Comparison of ENCODE assay signal across 21 cellular contexts in genomic region chr19:18992696-18993095, GRCh38. TPM values are rescaled to one million over a fixed set of nuclear protein-coding genes. Genes with fewer than 3 reads are reported as not detected.
DNase-seq lines count a peak whose midpoint lies in the region; ATAC-seq, FAIRE-seq and TF ChIP-seq lines count a peak whose summit lies in the region.
"Had no signal": no experiment of that assay in that cellular context is flagged by ENCODE, and none has a peak within 500 bp of the region (broad histone marks: within the 10 kb centered on the region; RNA-seq: fewer than 3 reads in every experiment).

No MANE protein-coding gene starts in this region.

- POLR2A ChIA-PET in Caco-2 (lab: Charles Lee), result no interaction called here
- POLR2A ChIA-PET in RWPE1 (lab: Yijun Ruan, JAX; ENCODE audit: low non-redundant PET), result no interaction called here
- POLR2A ChIA-PET in activated CD8-positive, alpha-beta T cell treated with anti-CD3 and anti-CD28 coated beads, Interleukin-2, amount 10 ng/mL, durations not matched to agents 7 days and 5 days (lab: Charles Lee), result no interaction called here

- peak overlapping the region; percentile 11 for H3K27ac ChIP-seq in RWPE1
- H3K27ac ChIP-seq: A549; BLaER1 treated with 17β-estradiol and CSF1 and Interleukin-3, amounts not matched to agents 10 nM and 100 nM; Peyer's patch had no signal

- no peaks in the 10 kb centered on the region for H3K9me3 ChIP-seq in Caco-2
- H3K9me3 ChIP-seq: A549; BLaER1 treated with 17β-estradiol and CSF1 and Interleukin-3, amounts not matched to agents 10 nM and 100 nM; Peyer's patch had no signal

- CTCF ChIA-PET in Caco-2 (lab: Charles Lee) (no interaction called here), RWPE1 (lab: Yijun Ruan, JAX) (interaction anchor here (0.7 kb wide), 1 partner anchor 53 kb away, joined by 3 read pairs; no protein-coding TSS in a partner anchor)
- CTCF ChIA-PET in activated CD8-positive, alpha-beta T cell treated with anti-CD3 and anti-CD28 coated beads, Interleukin-2, amount 10 ng/mL, durations not matched to agents 7 days and 5 days (lab: Charles Lee), result no interaction called here

- H3K27me3 ChIP-seq in Caco-2 (replicated peaks; ENCODE audit: control insufficient read depth, insufficient read depth, low read length), result no peaks in the 10 kb centered on the region
- H3K27me3 ChIP-seq: BLaER1 treated with 17β-estradiol and CSF1 and Interleukin-3, amounts not matched to agents 10 nM and 100 nM; Peyer's patch had no signal

- no peaks in the 10 kb centered on the region for H3K4me1 ChIP-seq in Caco-2
- H3K4me1 ChIP-seq: A549, Peyer's patch had no signal

- no peak overlapping the region for H3K27ac Mint-ChIP-seq in Caco-2 (ENCODE audit: unreplicated experiment)
- H3K27ac Mint-ChIP-seq in activated CD8-positive, alpha-beta T cell treated with anti-CD3 and anti-CD28 coated beads, Interleukin-2, amount 10 ng/mL, durations not matched to agents 7 days and 5 days, result no peak overlapping the region
- H3K27ac Mint-ChIP-seq: CD8-positive, alpha-beta T cell had no signal

- H3K4me3 ChIP-seq in Caco-2 (ENCODE audit: low read depth, low read length), result no peak overlapping the region
- H3K4me3 ChIP-seq: A549; BLaER1 treated with 17β-estradiol and CSF1 and Interleukin-3, amounts not matched to agents 10 nM and 100 nM; Peyer's patch had no signal

- no peaks in the 10 kb centered on the region for H3K9me3 Mint-ChIP-seq in Caco-2 (ENCODE audit: unreplicated experiment)
- H3K9me3 Mint-ChIP-seq in activated CD8-positive, alpha-beta T cell treated with anti-CD3 and anti-CD28 coated beads, Interleukin-2, amount 10 ng/mL, durations not matched to agents 7 days and 5 days (ENCODE audit: insufficient read depth), result no peaks in the 10 kb centered on the region
- H3K9me3 Mint-ChIP-seq: CD8-positive, alpha-beta T cell had no signal

- TF ChIP-seq CTCF in Caco-2 (IDR thresholded peaks at IDR 0.05; ENCODE audit: insufficient read depth in 1 of 2, low read depth in 1 of 2, low read length in 1 of 2, severe bottlenecking in 1 of 2, unreplicated experiment in 1 of 2) (no peak), RWPE1 (conservative IDR thresholded peaks at IDR 0.05; ENCODE audit: low read depth) (no peak)

- ATAC-seq in activated CD8-positive, alpha-beta T cell treated with anti-CD3 and anti-CD28 coated beads, Interleukin-2, amount 10 ng/mL, durations not matched to agents 7 days and 5 days, result no peak
- ATAC-seq: A549; CD8-positive, alpha-beta T cell; Right ventricle myocardium inferior had no signal

- no peak for FAIRE-seq in HTR-8/SVneo (lab: Jason Lieb, UNC)
- FAIRE-seq: A549, D721Med, H1 had no signal

- no peaks in the 10 kb centered on the region for H3K4me1 Mint-ChIP-seq in Caco-2 (ENCODE audit: low read depth, unreplicated experiment)
- no peaks in the 10 kb centered on the region for H3K4me1 Mint-ChIP-seq in activated CD8-positive, alpha-beta T cell treated with anti-CD3 and anti-CD28 coated beads, Interleukin-2, amount 10 ng/mL, durations not matched to agents 7 days and 5 days (ENCODE audit: low read depth)

- H3K27me3 Mint-ChIP-seq in Caco-2 (ENCODE audit: insufficient read depth, unreplicated experiment), result no peaks in the 10 kb centered on the region
- H3K27me3 Mint-ChIP-seq in activated CD8-positive, alpha-beta T cell treated with anti-CD3 and anti-CD28 coated beads, Interleukin-2, amount 10 ng/mL, durations not matched to agents 7 days and 5 days (ENCODE audit: low read depth), result no peaks in the 10 kb centered on the region

- no peaks in the 10 kb centered on the region; the same call in 1 of the 2 replicates for H3K36me3 ChIP-seq in Caco-2 (ENCODE audit: control insufficient read depth, insufficient read depth, low read length)

- peaks cover 53% of the 10 kb centered on the region for H3K36me3 Mint-ChIP-seq in Caco-2 (ENCODE audit: insufficient read depth, unreplicated experiment)
- H3K36me3 Mint-ChIP-seq in activated CD8-positive, alpha-beta T cell treated with anti-CD3 and anti-CD28 coated beads, Interleukin-2, amount 10 ng/mL, durations not matched to agents 7 days and 5 days (ENCODE audit: low read depth), result peaks cover 27% of the 10 kb centered on the region

- DNase-seq in Caco-2 (no peak), NCI-H524 (lab: John Stamatoyannopoulos, UW) (peak; percentile 79 to 96), RWPE1 (ENCODE audit: low spot score) (no peak), head of caudate nucleus (peak in 38 of 42 donors; percentile 17 to 77 (median 52)), HTR-8/SVneo (ENCODE audit: insufficient read length, low spot score) (no peak), putamen (ENCODE audit: low spot score) (no peak)
- DNase-seq in activated CD8-positive, alpha-beta T cell treated with anti-CD3 and anti-CD28 coated beads, Interleukin-2, amount 10 ng/mL, durations not matched to agents 7 days and 5 days, result no peak
- DNase-seq: CD8-positive, alpha-beta T cell; DMS79; KG1; NCI-H1417 treated with DMSO at 0.1 percent for 48 hours; NCI-H1930; NCI-H446 treated with DMSO at 0.1 percent for 48 hours; NCI-H774; Peyer's patch; SW 1271 had no signal

- TSS peak; percentile 33 for BruUV-seq in Caco-2 (replicated peaks; lab: Mats Ljungman, UMichigan)

- intact Hi-C loops in Caco-2 (cut with micrococcal nuclease; ENCODE audit: unreplicated experiment) (no loop called here), head of caudate nucleus (cut with DNase I) (no loop called here)

- no peak overlapping the region for H3K4me3 Mint-ChIP-seq in Caco-2 (ENCODE audit: unreplicated experiment)
- H3K4me3 Mint-ChIP-seq in activated CD8-positive, alpha-beta T cell treated with anti-CD3 and anti-CD28 coated beads, Interleukin-2, amount 10 ng/mL, durations not matched to agents 7 days and 5 days, result no peak overlapping the region
- H3K4me3 Mint-ChIP-seq: CD8-positive, alpha-beta T cell had no signal

RNA-seq across cellular contexts. Expression of gene SUGP2, which starts 40.6 kb away (rescaled TPM):
- total RNA-seq in Caco-2 (2022), result 74.1 and 75.6 TPM in 2 replicates
- 100 to 1,000 TPM; 123 to 124 TPM for total RNA-seq in activated CD8-positive, alpha-beta T cell treated with anti-CD3 and anti-CD28 coated beads, Interleukin-2, amount 10 ng/mL, durations not matched to agents 7 days and 5 days

RNA-seq across cellular contexts. Expression of gene ARMC6, which starts 40.7 kb away (rescaled TPM):
- total RNA-seq in Caco-2 (2022), result 40.1 and 44.6 TPM in 2 replicates
- 10 to 100 TPM; 33.4 to 35.4 TPM for total RNA-seq in activated CD8-positive, alpha-beta T cell treated with anti-CD3 and anti-CD28 coated beads, Interleukin-2, amount 10 ng/mL, durations not matched to agents 7 days and 5 days

RNA-seq across cellular contexts. Expression of gene HOMER3, which starts 51.7 kb away (rescaled TPM):
- total RNA-seq in Caco-2 (2022), result 18.0 and 19.0 TPM in 2 replicates
- not detected for total RNA-seq in activated CD8-positive, alpha-beta T cell treated with anti-CD3 and anti-CD28 coated beads, Interleukin-2, amount 10 ng/mL, durations not matched to agents 7 days and 5 days

Comparison
In these comparisons a context has a peak if more than half of its experiments do, and no peak if none do; other contexts are left out.
1. DNase-seq: peak in NCI-H524 (2 of 2) and head of caudate nucleus (38 of 42); none in Caco-2 (0 of 2), RWPE1 (single experiment), activated CD8-positive, alpha-beta T cell treated with anti-CD3 and anti-CD28 coated beads, Interleukin-2, amount 10 ng/mL, durations not matched to agents 7 days and 5 days (single experiment), HTR-8/SVneo (single experiment) and putamen (single experiment).
2. RNA of gene HOMER3, which starts 51.7 kb away (total RNA-seq): 18.0 to 19.0 TPM in Caco-2; not detected in activated CD8-positive, alpha-beta T cell treated with anti-CD3 and anti-CD28 coated beads, Interleukin-2, amount 10 ng/mL, durations not matched to agents 7 days and 5 days; every median in the first group is over 10 times any median in the second.